Comparison of ENCODE assay signal across 8 cellular contexts in the genomic region with DNA sequence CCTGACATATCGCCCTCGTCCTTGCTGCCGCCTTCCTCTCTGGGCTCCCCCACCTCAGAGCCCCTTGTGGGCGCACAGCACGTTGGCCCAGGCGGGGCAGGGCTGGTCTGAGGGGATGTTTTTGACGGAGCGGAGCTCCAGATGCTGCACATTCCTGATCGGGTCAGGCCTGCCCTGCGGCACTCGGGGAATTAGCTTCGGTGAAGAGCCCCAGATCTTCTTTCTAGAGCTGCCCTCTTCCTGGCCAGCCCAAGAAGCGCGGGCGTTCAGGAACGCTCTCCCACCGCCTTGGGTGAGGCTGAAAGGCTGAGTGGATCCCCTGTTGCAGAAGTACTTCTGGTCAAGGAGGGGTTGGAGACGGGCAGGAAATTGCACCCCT. TPM values are rescaled to one million over a fixed set of nuclear protein-coding genes. Genes with fewer than 3 reads are reported as not detected.
A peak's percentile ranks its signal among the peaks of the same experiment; 100 is the strongest.
DNase-seq lines count a peak whose midpoint lies in the region; ATAC-seq lines count a peak whose summit lies in the region.

No MANE protein-coding gene starts in this region.

- H3K4me3 Mint-ChIP-seq in activated CD4-positive, alpha-beta memory T cell treated with anti-CD3 and anti-CD28 coated beads for 36 hours: peak overlapping the region; percentile 66

- POLR2A ChIA-PET in activated CD4-positive, alpha-beta memory T cell treated with anti-CD3 and anti-CD28 coated beads for 36 hours (lab: Charles Lee): no interaction called here

- DNase-seq in activated CD4-positive, alpha-beta memory T cell treated with anti-CD3 and anti-CD28 coated beads for 36 hours: no peak
- DNase-seq in left cardiac atrium: no peak
- no peak for DNase-seq in sciatic nerve (ENCODE audit: low spot score)
- no peak for DNase-seq in HuH-7.5 (ENCODE audit: low spot score)
- DNase-seq in NCI-H1048 (lab: John Stamatoyannopoulos, UW): no peak
- no peak for DNase-seq in effector CD8-positive, alpha-beta T cell (lab: John Stamatoyannopoulos, UW)

- intact Hi-C loops in activated CD4-positive, alpha-beta memory T cell treated with anti-CD3 and anti-CD28 coated beads for 36 hours (cut with micrococcal nuclease): no loop called here
- intact Hi-C loops in left cardiac atrium (cut with DNase I) (no loop called here), sciatic nerve (cut with DNase I) (loop anchor here (5.0 kb wide), 1 partner anchor 70 kb away; a partner anchor contains a TSS)

- CTCF ChIA-PET in activated CD4-positive, alpha-beta memory T cell treated with anti-CD3 and anti-CD28 coated beads for 36 hours (lab: Charles Lee): interaction anchor here (8.8 kb wide), 1 partner anchor 145 kb away, joined by 121 read pairs; no protein-coding TSS in a partner anchor

- ATAC-seq in left cardiac atrium: peak; percentile 2 to 20
- ATAC-seq in sciatic nerve: peak; percentile 33
- no peak for ATAC-seq in GM21381 (IDR thresholded peaks at IDR 0.05; ENCODE audit: unreplicated experiment)

- peaks cover 21% of the 10 kb centered on the region for H3K27me3 Mint-ChIP-seq in activated CD4-positive, alpha-beta memory T cell treated with anti-CD3 and anti-CD28 coated beads for 36 hours

- H3K4me1 Mint-ChIP-seq in activated CD4-positive, alpha-beta memory T cell treated with anti-CD3 and anti-CD28 coated beads for 36 hours (ENCODE audit: low read depth): peaks cover 10% of the 10 kb centered on the region

- peaks cover 24% of the 10 kb centered on the region for H3K4me1 ChIP-seq in ES-I3 (ENCODE audit: insufficient read depth, low read length)

- no peak overlapping the region for H3K27ac Mint-ChIP-seq in activated CD4-positive, alpha-beta memory T cell treated with anti-CD3 and anti-CD28 coated beads for 36 hours

- no peaks in the 10 kb centered on the region for H3K36me3 Mint-ChIP-seq in activated CD4-positive, alpha-beta memory T cell treated with anti-CD3 and anti-CD28 coated beads for 36 hours

- no peaks in the 10 kb centered on the region for H3K9me3 ChIP-seq in ES-I3 (ENCODE audit: control insufficient read depth, insufficient read depth, low read length)

- no peaks in the 10 kb centered on the region for H3K9me3 Mint-ChIP-seq in activated CD4-positive, alpha-beta memory T cell treated with anti-CD3 and anti-CD28 coated beads for 36 hours

- H3K9ac ChIP-seq in ES-I3 (ENCODE audit: low read depth, low read length): peak overlapping the region; percentile 78

- peaks cover 12% of the 10 kb centered on the region for H3K36me3 ChIP-seq in ES-I3 (ENCODE audit: insufficient read depth, low read length)

RNA-seq across cellular contexts. Expression of a gene that starts 12.1 kb away (rescaled TPM):
- under 1 TPM; 0.43 to 0.73 TPM for total RNA-seq in activated CD4-positive, alpha-beta memory T cell treated with anti-CD3 and anti-CD28 coated beads for 36 hours
- total RNA-seq in left cardiac atrium (1 to 10 TPM in 1 of 2 donors, under 1 TPM in 1; 0.47 to 1.1 TPM), sciatic nerve (2.1 TPM)

RNA-seq across cellular contexts. Expression of a gene that starts 19.9 kb away (rescaled TPM):
- total RNA-seq in activated CD4-positive, alpha-beta memory T cell treated with anti-CD3 and anti-CD28 coated beads for 36 hours: 10 to 100 TPM; 13.9 to 15.2 TPM
- total RNA-seq in left cardiac atrium: 1 to 10 TPM; 6.9 to 8.5 TPM
- 11.9 TPM for total RNA-seq in sciatic nerve

RNA-seq across cellular contexts. Expression of a gene that starts 30.3 kb away (rescaled TPM):
- 10 to 100 TPM; 56.8 to 65.5 TPM for total RNA-seq in activated CD4-positive, alpha-beta memory T cell treated with anti-CD3 and anti-CD28 coated beads for 36 hours
- total RNA-seq in left cardiac atrium (10 to 100 TPM; 51.3 to 60.7 TPM), sciatic nerve (45.4 TPM)

RNA-seq across cellular contexts. Expression of a gene that starts 40.1 kb away (rescaled TPM):
- under 1 TPM in 1 of 2 experiments, not detected in 1; 0.43 TPM for total RNA-seq in activated CD4-positive, alpha-beta memory T cell treated with anti-CD3 and anti-CD28 coated beads for 36 hours
- total RNA-seq in left cardiac atrium (100 to 1,000 TPM; 198 to 266 TPM), sciatic nerve (701 TPM)
